In the genomic region with DNA sequence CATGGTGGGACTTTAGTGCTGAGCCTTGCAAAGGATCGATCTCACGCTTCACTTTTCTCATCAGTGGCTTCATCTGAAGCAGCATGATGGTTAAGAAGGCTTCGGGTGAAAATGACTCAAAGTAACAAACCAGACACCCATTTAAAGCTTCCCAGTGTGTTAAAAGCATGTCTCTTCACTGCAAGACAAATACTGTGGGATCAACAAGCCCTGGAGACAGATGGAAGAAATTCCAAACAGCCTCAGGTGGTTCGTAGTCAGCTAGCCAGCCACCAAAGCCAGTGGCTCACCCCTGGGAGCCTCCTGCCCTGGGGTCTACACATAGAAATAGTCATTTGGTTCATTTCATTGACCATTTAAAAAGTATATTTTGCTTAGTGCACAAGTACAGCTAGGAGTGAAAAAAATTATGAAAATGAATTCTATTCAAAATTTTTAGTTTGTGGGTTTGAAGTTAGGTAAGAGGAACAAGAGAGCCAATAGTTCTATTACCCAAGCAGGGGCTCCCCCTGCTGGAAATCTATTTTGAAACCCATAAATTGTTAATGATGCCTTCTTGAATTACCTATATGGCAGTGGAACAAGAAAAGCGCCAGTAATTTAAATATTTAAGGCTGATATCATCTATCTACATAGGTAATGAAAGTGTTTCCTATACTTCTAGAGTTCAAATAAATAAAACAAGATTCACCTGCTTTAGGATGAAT, we compare ENCODE assay signal across 1 cellular context.
TF ChIP-seq lines count a peak whose summit lies in the region.

No MANE protein-coding gene starts in this region.

TF ChIP-seq in WTC11, 78 proteins besides CTCF, POLR2A, EP300 and RAD21 (continued from another document):
- TF ChIP-seq, protein P1, sequence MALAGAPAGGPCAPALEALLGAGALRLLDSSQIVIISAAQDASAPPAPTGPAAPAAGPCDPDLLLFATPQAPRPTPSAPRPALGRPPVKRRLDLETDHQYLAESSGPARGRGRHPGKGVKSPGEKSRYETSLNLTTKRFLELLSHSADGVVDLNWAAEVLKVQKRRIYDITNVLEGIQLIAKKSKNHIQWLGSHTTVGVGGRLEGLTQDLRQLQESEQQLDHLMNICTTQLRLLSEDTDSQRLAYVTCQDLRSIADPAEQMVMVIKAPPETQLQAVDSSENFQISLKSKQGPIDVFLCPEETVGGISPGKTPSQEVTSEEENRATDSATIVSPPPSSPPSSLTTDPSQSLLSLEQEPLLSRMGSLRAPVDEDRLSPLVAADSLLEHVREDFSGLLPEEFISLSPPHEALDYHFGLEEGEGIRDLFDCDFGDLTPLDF (CRISPR knock-in tag; IDR thresholded peaks at IDR 0.05), result no peak
- TF ChIP-seq, protein P2, sequence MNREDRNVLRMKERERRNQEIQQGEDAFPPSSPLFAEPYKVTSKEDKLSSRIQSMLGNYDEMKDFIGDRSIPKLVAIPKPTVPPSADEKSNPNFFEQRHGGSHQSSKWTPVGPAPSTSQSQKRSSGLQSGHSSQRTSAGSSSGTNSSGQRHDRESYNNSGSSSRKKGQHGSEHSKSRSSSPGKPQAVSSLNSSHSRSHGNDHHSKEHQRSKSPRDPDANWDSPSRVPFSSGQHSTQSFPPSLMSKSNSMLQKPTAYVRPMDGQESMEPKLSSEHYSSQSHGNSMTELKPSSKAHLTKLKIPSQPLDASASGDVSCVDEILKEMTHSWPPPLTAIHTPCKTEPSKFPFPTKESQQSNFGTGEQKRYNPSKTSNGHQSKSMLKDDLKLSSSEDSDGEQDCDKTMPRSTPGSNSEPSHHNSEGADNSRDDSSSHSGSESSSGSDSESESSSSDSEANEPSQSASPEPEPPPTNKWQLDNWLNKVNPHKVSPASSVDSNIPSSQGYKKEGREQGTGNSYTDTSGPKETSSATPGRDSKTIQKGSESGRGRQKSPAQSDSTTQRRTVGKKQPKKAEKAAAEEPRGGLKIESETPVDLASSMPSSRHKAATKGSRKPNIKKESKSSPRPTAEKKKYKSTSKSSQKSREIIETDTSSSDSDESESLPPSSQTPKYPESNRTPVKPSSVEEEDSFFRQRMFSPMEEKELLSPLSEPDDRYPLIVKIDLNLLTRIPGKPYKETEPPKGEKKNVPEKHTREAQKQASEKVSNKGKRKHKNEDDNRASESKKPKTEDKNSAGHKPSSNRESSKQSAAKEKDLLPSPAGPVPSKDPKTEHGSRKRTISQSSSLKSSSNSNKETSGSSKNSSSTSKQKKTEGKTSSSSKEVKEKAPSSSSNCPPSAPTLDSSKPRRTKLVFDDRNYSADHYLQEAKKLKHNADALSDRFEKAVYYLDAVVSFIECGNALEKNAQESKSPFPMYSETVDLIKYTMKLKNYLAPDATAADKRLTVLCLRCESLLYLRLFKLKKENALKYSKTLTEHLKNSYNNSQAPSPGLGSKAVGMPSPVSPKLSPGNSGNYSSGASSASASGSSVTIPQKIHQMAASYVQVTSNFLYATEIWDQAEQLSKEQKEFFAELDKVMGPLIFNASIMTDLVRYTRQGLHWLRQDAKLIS (CRISPR knock-in tag; IDR thresholded peaks at IDR 0.05; ENCODE audit: borderline replicate concordance), result no peak
- TF ChIP-seq, protein P3, sequence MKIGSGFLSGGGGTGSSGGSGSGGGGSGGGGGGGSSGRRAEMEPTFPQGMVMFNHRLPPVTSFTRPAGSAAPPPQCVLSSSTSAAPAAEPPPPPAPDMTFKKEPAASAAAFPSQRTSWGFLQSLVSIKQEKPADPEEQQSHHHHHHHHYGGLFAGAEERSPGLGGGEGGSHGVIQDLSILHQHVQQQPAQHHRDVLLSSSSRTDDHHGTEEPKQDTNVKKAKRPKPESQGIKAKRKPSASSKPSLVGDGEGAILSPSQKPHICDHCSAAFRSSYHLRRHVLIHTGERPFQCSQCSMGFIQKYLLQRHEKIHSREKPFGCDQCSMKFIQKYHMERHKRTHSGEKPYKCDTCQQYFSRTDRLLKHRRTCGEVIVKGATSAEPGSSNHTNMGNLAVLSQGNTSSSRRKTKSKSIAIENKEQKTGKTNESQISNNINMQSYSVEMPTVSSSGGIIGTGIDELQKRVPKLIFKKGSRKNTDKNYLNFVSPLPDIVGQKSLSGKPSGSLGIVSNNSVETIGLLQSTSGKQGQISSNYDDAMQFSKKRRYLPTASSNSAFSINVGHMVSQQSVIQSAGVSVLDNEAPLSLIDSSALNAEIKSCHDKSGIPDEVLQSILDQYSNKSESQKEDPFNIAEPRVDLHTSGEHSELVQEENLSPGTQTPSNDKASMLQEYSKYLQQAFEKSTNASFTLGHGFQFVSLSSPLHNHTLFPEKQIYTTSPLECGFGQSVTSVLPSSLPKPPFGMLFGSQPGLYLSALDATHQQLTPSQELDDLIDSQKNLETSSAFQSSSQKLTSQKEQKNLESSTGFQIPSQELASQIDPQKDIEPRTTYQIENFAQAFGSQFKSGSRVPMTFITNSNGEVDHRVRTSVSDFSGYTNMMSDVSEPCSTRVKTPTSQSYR (CRISPR knock-in tag; IDR thresholded peaks at IDR 0.05), result no peak
- TF ChIP-seq GABPB1 (CRISPR knock-in tag; IDR thresholded peaks at IDR 0.05), result no peak
- TF ChIP-seq, protein P4, sequence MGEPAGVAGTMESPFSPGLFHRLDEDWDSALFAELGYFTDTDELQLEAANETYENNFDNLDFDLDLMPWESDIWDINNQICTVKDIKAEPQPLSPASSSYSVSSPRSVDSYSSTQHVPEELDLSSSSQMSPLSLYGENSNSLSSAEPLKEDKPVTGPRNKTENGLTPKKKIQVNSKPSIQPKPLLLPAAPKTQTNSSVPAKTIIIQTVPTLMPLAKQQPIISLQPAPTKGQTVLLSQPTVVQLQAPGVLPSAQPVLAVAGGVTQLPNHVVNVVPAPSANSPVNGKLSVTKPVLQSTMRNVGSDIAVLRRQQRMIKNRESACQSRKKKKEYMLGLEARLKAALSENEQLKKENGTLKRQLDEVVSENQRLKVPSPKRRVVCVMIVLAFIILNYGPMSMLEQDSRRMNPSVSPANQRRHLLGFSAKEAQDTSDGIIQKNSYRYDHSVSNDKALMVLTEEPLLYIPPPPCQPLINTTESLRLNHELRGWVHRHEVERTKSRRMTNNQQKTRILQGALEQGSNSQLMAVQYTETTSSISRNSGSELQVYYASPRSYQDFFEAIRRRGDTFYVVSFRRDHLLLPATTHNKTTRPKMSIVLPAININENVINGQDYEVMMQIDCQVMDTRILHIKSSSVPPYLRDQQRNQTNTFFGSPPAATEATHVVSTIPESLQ (CRISPR knock-in tag; IDR thresholded peaks at IDR 0.05), result no peak
- no peak for TF ChIP-seq GTF2I (CRISPR knock-in tag; conservative IDR thresholded peaks at IDR 0.05)
- TF ChIP-seq CREB1 (CRISPR knock-in tag; IDR thresholded peaks at IDR 0.05), result no peak
- no peak for TF ChIP-seq ATF1 (CRISPR knock-in tag; IDR thresholded peaks at IDR 0.05)
- no peak for TF ChIP-seq JUN (CRISPR knock-in tag; IDR thresholded peaks at IDR 0.05)
- no peak for TF ChIP-seq CREM (CRISPR knock-in tag; IDR thresholded peaks at IDR 0.05)
- no peak for TF ChIP-seq ZNF317 (CRISPR knock-in tag; IDR thresholded peaks at IDR 0.05; ENCODE audit: borderline replicate concordance, low read depth)
